ENCODE assay signal across 8 cellular contexts in genomic region chr10:94320285-94320914, GRCh38. TPM values are rescaled to one million over a fixed set of nuclear protein-coding genes. Genes with fewer than 3 reads are reported as not detected.
DNase-seq lines count a peak whose midpoint lies in the region; ATAC-seq, FAIRE-seq and TF ChIP-seq lines count a peak whose summit lies in the region.

No MANE protein-coding gene starts in this region.

- intact Hi-C loops in pancreas (cut with DNase I): loop anchor here in 2 of 3 donors (5.0 to 10.0 kb wide), 2 partner anchors 403 to 406 kb away; no protein-coding TSS in a partner anchor
- intact Hi-C loops in upper lobe of right lung (cut with DNase I): no loop called here

- no peaks in the 10 kb centered on the region for H3K79me2 ChIP-seq in Karpas-422 (ENCODE audit: low read length)

- H2AFZ ChIP-seq in Karpas-422 (ENCODE audit: low read length): no peak overlapping the region

- TF ChIP-seq CTCF in GM12875 (IDR thresholded peaks at IDR 0.05; ENCODE audit: borderline replicate concordance, insufficient read depth, low read depth, low read length): peak; percentile 61; the same call in 1 of the 2 replicates
- peak; percentile 71 to 84 (median 82) for TF ChIP-seq CTCF in pancreas (IDR thresholded peaks at IDR 0.05)
- peak; percentile 87 for TF ChIP-seq CTCF in upper lobe of right lung (IDR thresholded peaks at IDR 0.05)

- 17% methylated on average over 2 of the region's 2 CpGs for WGBS in pancreas, 2 donors

- no peaks in the 10 kb centered on the region for H3K9me3 ChIP-seq in Karpas-422 (ENCODE audit: low read length)
- no peaks in the 10 kb centered on the region for H3K9me3 ChIP-seq in SJCRH30 (replicated peaks)
- no peaks in the 10 kb centered on the region for H3K9me3 ChIP-seq in pancreas
- H3K9me3 ChIP-seq in upper lobe of right lung: no peaks in the 10 kb centered on the region

- H3K9me2 ChIP-seq in Karpas-422 (replicated peaks; ENCODE audit: insufficient read depth, low read length): no peaks in the 10 kb centered on the region

- no peaks in the 10 kb centered on the region for H3K27me3 ChIP-seq in Karpas-422 (ENCODE audit: low read length)
- no peaks in the 10 kb centered on the region for H3K27me3 ChIP-seq in SJCRH30
- H3K27me3 ChIP-seq in pancreas: no peaks in the 10 kb centered on the region
- H3K27me3 ChIP-seq in upper lobe of right lung: no peaks in the 10 kb centered on the region

- no peak overlapping the region for H3K9ac ChIP-seq in Karpas-422 (ENCODE audit: low read length)

- H3K27ac ChIP-seq in Karpas-422 (ENCODE audit: low read length): no peak overlapping the region
- H3K27ac ChIP-seq in SJCRH30: no peak overlapping the region
- no peak overlapping the region for H3K27ac ChIP-seq in pancreas
- no peak overlapping the region for H3K27ac ChIP-seq in upper lobe of right lung

- peak; percentile 88 for FAIRE-seq in pancreas (lab: Jason Lieb, UNC)

- H3K4me3 ChIP-seq in GM12875 (ENCODE audit: low read depth, low read length) (no peak overlapping the region), Karpas-422 (ENCODE audit: low read length) (no peak overlapping the region), SJCRH30 (no peak overlapping the region), pancreas (no peak overlapping the region), upper lobe of right lung (no peak overlapping the region)

- DNase-seq in Karpas-422: peak; percentile 78
- DNase-seq in SJCRH30: peak; percentile 43 to 78
- DNase-seq in activated effector memory CD4-positive, alpha-beta T cell treated with anti-CD3 and anti-CD28 coated beads, Interleukin-2, amount 50 U/mL, for 16 hours: peak; percentile 86
- peak; percentile 42 for DNase-seq in germinal center (ENCODE audit: low spot score)
- DNase-seq in pancreas: peak; percentile 49 to 85 (median 59)
- no peak for DNase-seq in upper lobe of right lung

- H3K4me1 ChIP-seq in Karpas-422 (ENCODE audit: low read length): no peaks in the 10 kb centered on the region
- no peaks in the 10 kb centered on the region for H3K4me1 ChIP-seq in SJCRH30
- no peaks in the 10 kb centered on the region for H3K4me1 ChIP-seq in pancreas
- no peaks in the 10 kb centered on the region for H3K4me1 ChIP-seq in upper lobe of right lung

- H3K36me3 ChIP-seq in Karpas-422 (ENCODE audit: insufficient read depth, low read length) (no peaks in the 10 kb centered on the region), SJCRH30 (peaks cover 20% of the 10 kb centered on the region; the same call in 1 of the 2 replicates), pancreas (peaks cover 0 to 19% (median 0%) of the 10 kb centered on the region in 3 donors), upper lobe of right lung (peaks cover 23% of the 10 kb centered on the region)

- ATAC-seq in pancreas: peak; percentile 63 to 86 (median 78)
- ATAC-seq in upper lobe of right lung: peak; percentile 61
- no peak for ATAC-seq in HG02798 (IDR thresholded peaks at IDR 0.05; ENCODE audit: poor library complexity, unreplicated experiment)

- no peak overlapping the region for H3K4me2 ChIP-seq in Karpas-422 (ENCODE audit: low read depth, low read length, poor library complexity, severe bottlenecking)

- H4K20me1 ChIP-seq in Karpas-422 (ENCODE audit: insufficient read depth, low read depth, low read length): no peaks in the 10 kb centered on the region

RNA-seq across cellular contexts. Expression of gene NOC3L, which starts 42.3 kb away (rescaled TPM):
- 12.8 and 25.5 TPM in 2 replicates for total RNA-seq in Karpas-422 (2014; rRNA removed; shearing (Covaris generic); ENCODE audit: low replicate concordance)
- total RNA-seq in SJCRH30 (2014; rRNA removed; shearing (Covaris generic)): 31.3 and 34.0 TPM in 2 replicates
- total RNA-seq in pancreas: 1 to 10 TPM; 3.3 to 9.4 (median 7.2) TPM
- polyA plus RNA-seq in pancreas: 1 to 10 TPM; 3.8 to 4.4 TPM
- total RNA-seq in upper lobe of right lung: 20.9 TPM
